23 cellular contexts compared by ENCODE assay signal in genomic region chr17:78023042-78023441, GRCh38.
"Had no signal": no experiment of that assay in that cellular context is flagged by ENCODE, and none has a peak within 500 bp of the region (broad histone marks: within the 10 kb centered on the region; RNA-seq: fewer than 3 reads in every experiment).

No MANE protein-coding gene starts in this region.

- H3K4me1 Mint-ChIP-seq: mesothelial cell of epicardium had no signal

- H3K27me3 ChIP-seq: dorsolateral prefrontal cortex, heart right ventricle, left lung, sigmoid colon, tibial nerve, upper lobe of left lung had no signal

- H3K9me3 Mint-ChIP-seq: mesothelial cell of epicardium; naive thymus-derived CD4-positive, alpha-beta T cell; nephron; stimulated activated naive B cell treated with anti-CD40 and anti-IgM and Interleukin-4, amounts not matched to agents 10 μg/mL and 1 μg/mL and 100 μg/mL, for 72 hours; stimulated activated naive CD8-positive, alpha-beta T cell treated with anti-CD3 and anti-CD28 coated beads, Interleukin-15, Interleukin-2, amounts not matched to agents 100 ng/mL and 50 ng/mL, for 24 hours had no signal

- H3K9me3 ChIP-seq: heart right ventricle, left lung, mucosa of descending colon, psoas muscle, sigmoid colon, thoracic aorta, tibial nerve, upper lobe of left lung had no signal

- H3K4me3 ChIP-seq: dorsolateral prefrontal cortex, heart right ventricle, left lung, mucosa of descending colon, psoas muscle, sigmoid colon, thoracic aorta, tibial nerve, upper lobe of left lung had no signal

- H3K36me3 Mint-ChIP-seq: mesothelial cell of epicardium had no signal

- H3K4me3 Mint-ChIP-seq: mesothelial cell of epicardium; naive thymus-derived CD4-positive, alpha-beta T cell; nephron; stimulated activated naive B cell treated with anti-CD40 and anti-IgM and Interleukin-4, amounts not matched to agents 10 μg/mL and 1 μg/mL and 100 μg/mL, for 72 hours; stimulated activated naive CD8-positive, alpha-beta T cell treated with anti-CD3 and anti-CD28 coated beads, Interleukin-15, Interleukin-2, amounts not matched to agents 100 ng/mL and 50 ng/mL, for 24 hours had no signal

- DNase-seq: dorsolateral prefrontal cortex; effector CD4-positive, alpha-beta T cell; foreskin melanocyte; glutamatergic neuron; heart right ventricle; hippocampal formation; left cardiac atrium; left lung; mesenchymal stem cell; mucosa of descending colon; naive thymus-derived CD4-positive, alpha-beta T cell; nucleus accumbens; psoas muscle; right cardiac atrium; sigmoid colon; stimulated activated CD4-positive, alpha-beta T cell treated with anti-CD3 and anti-CD28 coated beads, Interleukin-4, amount 100 ng/mL, for 4 hours; stimulated activated naive B cell treated with anti-CD40 and anti-IgM and Interleukin-4, amounts not matched to agents 10 μg/mL and 1 μg/mL and 100 μg/mL, for 72 hours; upper lobe of left lung had no signal

- H3K36me3 ChIP-seq: left lung, sigmoid colon, thoracic aorta, upper lobe of left lung had no signal

- H3K27ac Mint-ChIP-seq: mesothelial cell of epicardium; nephron; stimulated activated naive B cell treated with anti-CD40 and anti-IgM and Interleukin-4, amounts not matched to agents 10 μg/mL and 1 μg/mL and 100 μg/mL, for 72 hours; stimulated activated naive CD8-positive, alpha-beta T cell treated with anti-CD3 and anti-CD28 coated beads, Interleukin-15, Interleukin-2, amounts not matched to agents 100 ng/mL and 50 ng/mL, for 24 hours had no signal

- ATAC-seq: heart right ventricle; left cardiac atrium; left lung; mucosa of descending colon; naive thymus-derived CD4-positive, alpha-beta T cell; psoas muscle; right cardiac atrium; stimulated activated naive B cell treated with anti-CD40 and anti-IgM and Interleukin-4, amounts not matched to agents 10 μg/mL and 1 μg/mL and 100 μg/mL, for 72 hours had no signal

- H3K27ac ChIP-seq: heart right ventricle, left lung, psoas muscle, sigmoid colon, thoracic aorta, tibial nerve, upper lobe of left lung had no signal
